Comparison of ENCODE assay signal across 14 cellular contexts in genomic region chr17:65156185-65156834, GRCh38.
"Had no signal": no experiment of that assay in that cellular context is flagged by ENCODE, and none has a peak within 500 bp of the region (broad histone marks: within the 10 kb centered on the region; RNA-seq: fewer than 3 reads in every experiment).

No MANE protein-coding gene starts in this region.

- ATAC-seq: activated CD8-positive, alpha-beta memory T cell treated with anti-CD3 and anti-CD28 coated beads, Interleukin-2, amount 10 ng/mL, durations not matched to agents 7 days and 5 days; stimulated activated naive CD8-positive, alpha-beta T cell treated with anti-CD3 and anti-CD28 coated beads, Interleukin-15, amount 100 ng/mL, for 72 hours had no signal

- DNase-seq: activated CD4-positive, alpha-beta T cell treated with anti-CD3 and anti-CD28 coated beads, Interleukin-2, amount 50 U/mL, for 4 hours; activated CD8-positive, alpha-beta memory T cell treated with anti-CD3 and anti-CD28 coated beads, Interleukin-2, amount 10 ng/mL, durations not matched to agents 7 days and 5 days; activated gamma-delta T cell treated with Interleukin-2 at 50 U/mL for 16 hours; activated naive CD8-positive, alpha-beta T cell treated with anti-CD3 and anti-CD28 coated beads for 36 hours; activated T-cell treated with anti-CD3 and anti-CD28 coated beads, Interleukin-2, amount 50 U/mL, for 48 hours; endodermal cell; erythroblast; kidney glomerular epithelial cell; stimulated activated CD4-positive, alpha-beta T cell treated with anti-CD3 and anti-CD28 coated beads, Interleukin-4, amount 100 ng/mL, for 24 hours; stimulated activated naive CD8-positive, alpha-beta T cell treated with anti-CD3 and anti-CD28 coated beads, Interleukin-15, amount 100 ng/mL, for 72 hours; T-helper 1 cell had no signal

- H3K4me3 Mint-ChIP-seq: activated CD8-positive, alpha-beta memory T cell treated with anti-CD3 and anti-CD28 coated beads, Interleukin-2, amount 10 ng/mL, durations not matched to agents 7 days and 5 days; activated naive CD8-positive, alpha-beta T cell treated with anti-CD3 and anti-CD28 coated beads for 36 hours; endodermal cell; stimulated activated naive CD8-positive, alpha-beta T cell treated with anti-CD3 and anti-CD28 coated beads, Interleukin-15, amount 100 ng/mL, for 72 hours had no signal

- H3K36me3 Mint-ChIP-seq: activated CD8-positive, alpha-beta memory T cell treated with anti-CD3 and anti-CD28 coated beads, Interleukin-2, amount 10 ng/mL, durations not matched to agents 7 days and 5 days; activated naive CD8-positive, alpha-beta T cell treated with anti-CD3 and anti-CD28 coated beads for 36 hours had no signal

- H3K9me3 Mint-ChIP-seq: activated naive CD8-positive, alpha-beta T cell treated with anti-CD3 and anti-CD28 coated beads for 36 hours; endodermal cell; natural killer cell treated with Interleukin-12 subunit alpha and Interleukin-12 subunit beta and Interleukin-15 and Interleukin-18, amount 100 ng/mL, for 72 hours; stimulated activated naive CD8-positive, alpha-beta T cell treated with anti-CD3 and anti-CD28 coated beads, Interleukin-15, amount 100 ng/mL, for 72 hours had no signal

- H3K9me3 ChIP-seq: vagina had no signal

- H3K27ac Mint-ChIP-seq: activated CD8-positive, alpha-beta memory T cell treated with anti-CD3 and anti-CD28 coated beads, Interleukin-2, amount 10 ng/mL, durations not matched to agents 7 days and 5 days; activated naive CD8-positive, alpha-beta T cell treated with anti-CD3 and anti-CD28 coated beads for 36 hours; endodermal cell; stimulated activated naive CD8-positive, alpha-beta T cell treated with anti-CD3 and anti-CD28 coated beads, Interleukin-15, amount 100 ng/mL, for 72 hours had no signal

- H3K4me3 ChIP-seq: lung, vagina had no signal

- H3K27me3 ChIP-seq: vagina had no signal

- H3K27ac ChIP-seq: vagina had no signal

- H3K27me3 Mint-ChIP-seq: activated naive CD8-positive, alpha-beta T cell treated with anti-CD3 and anti-CD28 coated beads for 36 hours; natural killer cell treated with Interleukin-12 subunit alpha and Interleukin-12 subunit beta and Interleukin-15 and Interleukin-18, amount 100 ng/mL, for 72 hours had no signal

- H3K36me3 ChIP-seq: vagina had no signal
